Comparison of ENCODE assay signal across 21 cellular contexts in the genomic region with DNA sequence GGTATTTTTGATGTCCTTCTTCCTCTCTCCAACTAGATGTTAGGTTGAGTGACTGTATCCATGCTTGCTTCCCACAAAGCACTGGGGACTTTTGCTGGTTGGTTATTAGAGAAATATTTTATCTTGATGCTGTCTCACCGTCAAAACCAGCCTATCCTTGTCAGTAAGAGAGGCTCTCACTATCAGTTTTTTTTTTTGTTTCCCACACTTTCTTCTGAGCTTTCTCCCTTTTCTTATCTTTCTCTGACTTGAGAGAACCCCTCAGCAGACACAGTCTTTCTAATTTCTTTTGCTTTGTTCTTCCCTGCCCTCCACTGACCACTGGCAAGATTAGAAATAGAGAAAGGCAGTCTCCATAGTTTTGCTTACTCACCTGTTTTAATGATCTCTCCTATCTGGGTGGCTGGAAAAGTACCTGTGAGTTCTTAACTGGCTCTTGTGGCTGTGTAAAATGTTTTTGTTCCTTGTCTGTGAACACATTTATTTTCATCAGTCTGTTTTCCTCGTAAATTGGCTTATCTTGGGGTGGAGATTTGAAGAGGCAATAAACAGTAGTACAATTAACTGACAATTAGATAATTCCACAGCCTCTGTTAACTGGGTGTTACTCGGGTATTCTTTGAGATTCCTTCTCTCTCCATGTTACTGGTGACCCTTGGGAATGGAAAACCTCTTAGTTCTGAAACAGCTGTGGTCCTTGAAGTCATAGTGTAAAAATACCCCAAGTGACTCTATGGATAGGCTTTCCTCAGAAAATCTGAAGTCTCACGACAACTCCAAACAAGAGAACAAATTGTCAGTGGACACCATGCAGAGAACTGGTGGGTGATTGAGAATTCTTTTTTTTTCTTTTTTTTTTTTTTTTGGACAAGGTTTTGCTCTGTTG. TPM values are rescaled to one million over a fixed set of nuclear protein-coding genes. Genes with fewer than 3 reads are reported as not detected.
"Had no signal": no experiment of that assay in that cellular context is flagged by ENCODE, and none has a peak within 500 bp of the region (broad histone marks: within the 10 kb centered on the region; RNA-seq: fewer than 3 reads in every experiment).

A gene (minus strand): TSS at position 457 of the 886 bp plus-strand sequence. CDS start 8,680 bp downstream, outside the sequence.

- H3K27ac ChIP-seq: dorsolateral prefrontal cortex, gastroesophageal sphincter, heart right ventricle, left lung, right lobe of liver, WERI-Rb-1 had no signal

- H3K4me3 ChIP-seq: dorsolateral prefrontal cortex, gastroesophageal sphincter, heart right ventricle, left lung, right lobe of liver had no signal

- H3K9me3 Mint-ChIP-seq: activated CD4-positive, alpha-beta memory T cell treated with anti-CD3 and anti-CD28 coated beads, Interleukin-2, amount 10 ng/mL, durations not matched to agents 7 days and 5 days; activated T-cell treated with anti-CD3 and anti-CD28 coated beads, Interleukin-2, amount 50 U/mL, for 4 hours; nephron had no signal

- H3K4me1 ChIP-seq: gastroesophageal sphincter, heart right ventricle, left lung, right lobe of liver had no signal

- H3K36me3 ChIP-seq: gastroesophageal sphincter, heart right ventricle, left lung, right lobe of liver, WERI-Rb-1 had no signal

- H3K27ac Mint-ChIP-seq: activated CD4-positive, alpha-beta memory T cell treated with anti-CD3 and anti-CD28 coated beads, Interleukin-2, amount 10 ng/mL, durations not matched to agents 7 days and 5 days; activated CD4-positive, alpha-beta T cell treated with anti-CD3 and anti-CD28 coated beads for 36 hours; nephron had no signal

- H3K27me3 ChIP-seq: dorsolateral prefrontal cortex, gastroesophageal sphincter, heart right ventricle, left lung, right lobe of liver had no signal

- H3K9me3 ChIP-seq: gastroesophageal sphincter, left lung, right lobe of liver had no signal

- DNase-seq: activated CD4-positive, alpha-beta memory T cell treated with anti-CD3 and anti-CD28 coated beads, Interleukin-2, amount 10 ng/mL, durations not matched to agents 7 days and 5 days; activated CD4-positive, alpha-beta T cell treated with anti-CD3 and anti-CD28 coated beads for 36 hours; activated effector memory CD4-positive, alpha-beta T cell treated with Interleukin-2 at 50 U/mL for 16 hours; activated naive CD4-positive, alpha-beta T cell treated with anti-CD3 and anti-CD28 coated beads, Interleukin-2, amount 50 U/mL, for 16 hours; activated T-cell treated with anti-CD3 and anti-CD28 coated beads, Interleukin-2, amount 50 U/mL, for 4 hours; dorsolateral prefrontal cortex; erythroblast; heart right ventricle; left lung; occipital lobe; right lobe of liver; stimulated activated CD4-positive, alpha-beta T cell treated with anti-CD3 and anti-CD28 coated beads, Interleukin-1b, Interleukin-23, amount 100 ng/mL, for 48 hours; WERI-Rb-1 had no signal

- H3K4me3 Mint-ChIP-seq: activated CD4-positive, alpha-beta memory T cell treated with anti-CD3 and anti-CD28 coated beads, Interleukin-2, amount 10 ng/mL, durations not matched to agents 7 days and 5 days; activated CD4-positive, alpha-beta T cell treated with anti-CD3 and anti-CD28 coated beads for 36 hours; activated T-cell treated with anti-CD3 and anti-CD28 coated beads, Interleukin-2, amount 50 U/mL, for 4 hours; nephron had no signal

- H3K27me3 Mint-ChIP-seq: activated CD4-positive, alpha-beta memory T cell treated with anti-CD3 and anti-CD28 coated beads, Interleukin-2, amount 10 ng/mL, durations not matched to agents 7 days and 5 days; progenitor cell of endocrine pancreas had no signal

- H3K4me1 Mint-ChIP-seq: activated CD4-positive, alpha-beta memory T cell treated with anti-CD3 and anti-CD28 coated beads, Interleukin-2, amount 10 ng/mL, durations not matched to agents 7 days and 5 days; nephron had no signal

- ATAC-seq: activated CD4-positive, alpha-beta T cell treated with anti-CD3 and anti-CD28 coated beads for 36 hours; activated T-cell treated with anti-CD3 and anti-CD28 coated beads, Interleukin-2, amount 50 U/mL, for 4 hours; gastroesophageal sphincter; heart right ventricle; left lung; right lobe of liver had no signal

RNA-seq across cellular contexts. Expression of the gene that starts here (rescaled TPM):
- total RNA-seq: activated CD4-positive, alpha-beta memory T cell treated with anti-CD3 and anti-CD28 coated beads, Interleukin-2, amount 10 ng/mL, durations not matched to agents 7 days and 5 days; activated CD4-positive, alpha-beta T cell treated with anti-CD3 and anti-CD28 coated beads for 36 hours; activated T-cell treated with anti-CD3 and anti-CD28 coated beads, Interleukin-2, amount 50 U/mL, for 4 hours; dorsolateral prefrontal cortex; gastroesophageal sphincter; heart right ventricle; left lung; mucosa of gallbladder; occipital lobe; progenitor cell of endocrine pancreas; right lobe of liver; T-helper 1 cell treated with Interleukin-12 subunit alpha and Interleukin-12 subunit beta and Interleukin-4 antibody, amounts not matched to agents 30 ng/mL and 1 ng/mL, for 36 hours had no signal
- polyA plus RNA-seq: adipose tissue, keratinocyte, thymus had no signal
